8 cellular contexts compared by ENCODE assay signal in the genomic region with DNA sequence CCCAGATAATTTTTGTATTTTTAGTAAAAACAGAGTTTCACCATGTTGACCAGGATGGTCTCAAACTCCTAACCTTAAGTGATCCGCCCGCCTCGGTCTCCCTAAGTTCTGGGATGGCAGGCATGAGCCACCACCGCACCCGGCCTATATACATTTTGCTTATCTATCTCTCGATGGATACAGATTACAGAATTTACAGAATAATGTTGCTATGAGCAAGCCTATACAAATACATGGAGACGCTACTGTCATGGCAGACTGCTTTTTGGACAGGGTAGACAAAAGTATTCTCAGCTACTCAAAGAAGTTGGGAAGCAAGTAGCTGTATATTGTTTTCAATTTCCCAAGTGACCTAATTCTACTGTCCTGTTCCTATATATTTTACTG. TPM values are rescaled to one million over a fixed set of nuclear protein-coding genes. Genes with fewer than 3 reads are reported as not detected.
A peak's percentile ranks its signal among the peaks of the same experiment; 100 is the strongest.
DNase-seq lines count a peak whose midpoint lies in the region; ATAC-seq, FAIRE-seq and TF ChIP-seq lines count a peak whose summit lies in the region.

No MANE protein-coding gene starts in this region.

- H3K27me3 Mint-ChIP-seq in naive thymus-derived CD8-positive, alpha-beta T cell: no peaks in the 10 kb centered on the region

- no peaks in the 10 kb centered on the region for H3K36me3 ChIP-seq in MG63

- H3K4me3 ChIP-seq in MG63 (peak overlapping the region; percentile 37), dorsolateral prefrontal cortex (peak overlapping the region in 42 of 59 donors; percentile 47 to 76 (median 64))

- H3K4me1 Mint-ChIP-seq in naive thymus-derived CD8-positive, alpha-beta T cell: peaks cover 5 to 32% (median 25%) of the 10 kb centered on the region in 4 donors

- peaks cover 0 to 19% (median 13%) of the 10 kb centered on the region in 3 donors for H3K36me3 Mint-ChIP-seq in naive thymus-derived CD8-positive, alpha-beta T cell

- POLR2A ChIA-PET in naive thymus-derived CD8-positive, alpha-beta T cell (lab: Charles Lee): interaction anchor here (0.8 to 2.1 kb wide), 5 partner anchors 8 to 161 kb away, joined by 3 to 11 read pairs (median 4); partner anchors contain the start of genes BAG6, DDAH2 and HSPA1B

- H3K27ac ChIP-seq in 22Rv1 (peak overlapping the region; percentile 98), dorsolateral prefrontal cortex (peak overlapping the region; percentile 96 to 100 (median 100))

- no peak for TF ChIP-seq CTCF in 22Rv1 (IDR thresholded peaks at IDR 0.05)
- no peak for TF ChIP-seq CTCF in dorsolateral prefrontal cortex (IDR thresholded peaks at IDR 0.05 in 54 of 56, conservative IDR thresholded peaks at IDR 0.05 in 2 of 56; ENCODE audit: low read depth in 1 of 56, partially characterized antibody in 56 of 56)

- ATAC-seq in naive thymus-derived CD8-positive, alpha-beta T cell: no peak
- no peak for ATAC-seq in sciatic nerve

- FAIRE-seq in GM19239 (lab: Jason Lieb, UNC): no peak

- no peak for DNase-seq in MG63
- DNase-seq in dorsolateral prefrontal cortex: no peak
- DNase-seq in naive thymus-derived CD8-positive, alpha-beta T cell: no peak
- no peak for DNase-seq in ecto neural progenitor cell (ENCODE audit: low spot score)
- DNase-seq in GM19239 (ENCODE audit: insufficient read length, low spot score): no peak
- no peak for DNase-seq in posterior vena cava (ENCODE audit: low spot score)
- no peak for DNase-seq in sciatic nerve (ENCODE audit: low spot score)

- H3K27me3 ChIP-seq in MG63 (no peaks in the 10 kb centered on the region), dorsolateral prefrontal cortex (no peaks in the 10 kb centered on the region)

- H3K27ac Mint-ChIP-seq in naive thymus-derived CD8-positive, alpha-beta T cell: peak overlapping the region in 5 of 10 donors; percentile 3 to 89 (median 47)

- H3K9me3 Mint-ChIP-seq in naive thymus-derived CD8-positive, alpha-beta T cell: no peaks in the 10 kb centered on the region

- H3K9me3 ChIP-seq in MG63: no peaks in the 10 kb centered on the region

- intact Hi-C loops in dorsolateral prefrontal cortex (cut with DNase I) (no loop called here), posterior vena cava (cut with DNase I) (no loop called here), sciatic nerve (cut with DNase I) (no loop called here)

- peak overlapping the region in 7 of 10 donors; percentile 62 to 93 (median 91) for H3K4me3 Mint-ChIP-seq in naive thymus-derived CD8-positive, alpha-beta T cell

RNA-seq across cellular contexts. Expression of gene HSPA1L, which starts 1.6 kb away (rescaled TPM):
- total RNA-seq in MG63 (2014; rRNA removed; shearing (Covaris generic); ENCODE audit: low replicate concordance): 0.33 and 0.39 TPM in 2 replicates
- total RNA-seq in dorsolateral prefrontal cortex (10 to 100 TPM in 3 of 120 experiments, 1 to 10 TPM in 117; 3.0 to 12.0 (median 5.5) TPM), posterior vena cava (1 to 10 TPM; 1.4 to 1.7 TPM), sciatic nerve (2.8 TPM)
- 1 to 10 TPM; 3.5 to 4.0 TPM for total RNA-seq in naive thymus-derived CD8-positive, alpha-beta T cell
- polyA plus RNA-seq in naive thymus-derived CD8-positive, alpha-beta T cell: 1 to 10 TPM in 2 of 3 donors, under 1 TPM in 1; 0.56 to 1.6 (median 1.6) TPM

RNA-seq across cellular contexts. Expression of gene HSPA1A, which starts 1.9 kb away (rescaled TPM):
- 32.5 and 71.8 TPM in 2 replicates for total RNA-seq in MG63 (2014; rRNA removed; shearing (Covaris generic); ENCODE audit: low replicate concordance)
- total RNA-seq in dorsolateral prefrontal cortex (1,000 to 10,000 TPM in 12 of 120 experiments, 100 to 1,000 TPM in 96, 10 to 100 TPM in 12; 73.4 to 4,082 (median 220) TPM), posterior vena cava (100 to 1,000 TPM; 157 to 187 TPM), sciatic nerve (195 TPM)
- total RNA-seq in naive thymus-derived CD8-positive, alpha-beta T cell: 10 to 100 TPM; 54.8 to 56.9 TPM
- polyA plus RNA-seq in naive thymus-derived CD8-positive, alpha-beta T cell: 10 to 100 TPM in 2 of 3 donors, 1 to 10 TPM in 1; 6.9 to 17.3 (median 11.4) TPM

RNA-seq across cellular contexts. Expression of gene LSM2, which starts 6.7 kb away (rescaled TPM):
- total RNA-seq in MG63 (2014; rRNA removed; shearing (Covaris generic); ENCODE audit: low replicate concordance): 57.0 and 58.4 TPM in 2 replicates
- 10 to 100 TPM; 14.4 to 37.9 (median 25.8) TPM for total RNA-seq in dorsolateral prefrontal cortex
- 10 to 100 TPM; 28.9 to 31.9 TPM for total RNA-seq in naive thymus-derived CD8-positive, alpha-beta T cell
- polyA plus RNA-seq in naive thymus-derived CD8-positive, alpha-beta T cell: 10 to 100 TPM; 67.1 to 80.3 (median 77.9) TPM
- 10 to 100 TPM; 38.7 to 39.7 TPM for total RNA-seq in posterior vena cava
- 30.1 TPM for total RNA-seq in sciatic nerve

RNA-seq across cellular contexts. Expression of gene HSPA1B, which starts 14.1 kb away (rescaled TPM):
- total RNA-seq in MG63 (2014; rRNA removed; shearing (Covaris generic); ENCODE audit: low replicate concordance): 48.7 and 72.1 TPM in 2 replicates
- 1,000 to 10,000 TPM in 12 of 120 experiments, 100 to 1,000 TPM in 108; 119 to 3,588 (median 260) TPM for total RNA-seq in dorsolateral prefrontal cortex
- total RNA-seq in naive thymus-derived CD8-positive, alpha-beta T cell: 10 to 100 TPM; 39.6 to 42.2 TPM
- 1 to 10 TPM in 2 of 3 donors, under 1 TPM in 1; 0.28 to 1.3 (median 1.2) TPM for polyA plus RNA-seq in naive thymus-derived CD8-positive, alpha-beta T cell
- 100 to 1,000 TPM in 1 of 2 donors, 10 to 100 TPM in 1; 89.8 to 106 TPM for total RNA-seq in posterior vena cava
- 181 TPM for total RNA-seq in sciatic nerve

RNA-seq across cellular contexts. Expression of gene VARS1, which starts 17.9 kb away (rescaled TPM):
- 58.8 and 107 TPM in 2 replicates for total RNA-seq in MG63 (2014; rRNA removed; shearing (Covaris generic); ENCODE audit: low replicate concordance)
- total RNA-seq in dorsolateral prefrontal cortex (10 to 100 TPM; 36.7 to 78.7 (median 56.4) TPM), posterior vena cava (10 to 100 TPM; 49.0 to 60.8 TPM), sciatic nerve (42.3 TPM)
- 10 to 100 TPM; 37.6 to 40.3 TPM for total RNA-seq in naive thymus-derived CD8-positive, alpha-beta T cell
- polyA plus RNA-seq in naive thymus-derived CD8-positive, alpha-beta T cell: 10 to 100 TPM; 27.5 to 37.8 (median 30.3) TPM
